ENCODE assay signal across 15 cellular contexts in genomic region chr18:21604711-21605110, GRCh38. TPM values are rescaled to one million over a fixed set of nuclear protein-coding genes. Genes with fewer than 3 reads are reported as not detected.
DNase-seq lines count a peak whose midpoint lies in the region; ATAC-seq, FAIRE-seq and TF ChIP-seq lines count a peak whose summit lies in the region.
"Had no signal": no experiment of that assay in that cellular context is flagged by ENCODE, and none has a peak within 500 bp of the region (broad histone marks: within the 10 kb centered on the region; RNA-seq: fewer than 3 reads in every experiment).

No MANE protein-coding gene starts in this region.

- SMC1A ChIA-PET in GM12878 (lab: Charles Lee; ENCODE audit: uncharacterized antibody, unreplicated experiment): interaction anchor here (1.4 kb wide), 1 partner anchor 244 kb away, joined by 4 read pairs; no protein-coding TSS in a partner anchor

- no peak for TF ChIP-seq EP300 in GM12878 (IDR thresholded peaks at IDR 0.05; ENCODE audit: borderline replicate concordance in 1 of 2, control insufficient read depth in 1 of 2, low read depth in 2 of 2, low read length in 2 of 2)

- no peaks in the 10 kb centered on the region for H4K20me1 ChIP-seq in GM12878 (ENCODE audit: control insufficient read depth, insufficient read depth)
- no peaks in the 10 kb centered on the region for H4K20me1 ChIP-seq in neural progenitor cell (ENCODE audit: low read depth)

- H3K4me3 ChIP-seq in GM12878 (no peak overlapping the region; the same call in 1 of the 2 replicates), neural progenitor cell (no peak overlapping the region)
- H3K4me3 ChIP-seq: gastroesophageal sphincter had no signal

- H2AFZ ChIP-seq in GM12878 (ENCODE audit: control insufficient read depth, low read depth, low read length) (peak overlapping the region; percentile 63), neural progenitor cell (replicated peaks) (no peak overlapping the region)
- H2AFZ ChIP-seq: parathyroid adenoma had no signal

- peaks cover 4% of the 10 kb centered on the region for H3K79me2 ChIP-seq in GM12878 (ENCODE audit: control insufficient read depth, insufficient read depth, low read length)
- H3K79me2 ChIP-seq in neural progenitor cell (ENCODE audit: low read depth): peaks cover 3% of the 10 kb centered on the region
- H3K79me2 ChIP-seq: parathyroid adenoma had no signal

- RAD21 ChIA-PET in GM12878 (lab: Charles Lee; ENCODE audit: unreplicated experiment): interaction anchor here (1.0 kb wide), 1 partner anchor 138 kb away, joined by 4 read pairs; no protein-coding TSS in a partner anchor

- no peak overlapping the region; the same call in 1 of the 2 replicates for H3K9ac ChIP-seq in GM12878 (ENCODE audit: control insufficient read depth, insufficient read depth, low read length)
- H3K9ac ChIP-seq in neural progenitor cell: no peak overlapping the region
- H3K9ac ChIP-seq: parathyroid adenoma had no signal

- peak overlapping the region; percentile 38 for H3K4me3 Mint-ChIP-seq in CD4-positive, alpha-beta T cell
- H3K4me3 Mint-ChIP-seq in neural crest cell (peak overlapping the region; percentile 19), neural progenitor cell (no peak overlapping the region)
- H3K4me3 Mint-ChIP-seq: activated naive CD4-positive, alpha-beta T cell treated with anti-CD3 and anti-CD28 coated beads, Interleukin-2, amount 10 ng/mL, durations not matched to agents 7 days and 5 days; endodermal cell; mesothelial cell of epicardium had no signal

- peaks cover 12% of the 10 kb centered on the region for H3K36me3 Mint-ChIP-seq in CD4-positive, alpha-beta T cell (ENCODE audit: low read depth)
- H3K36me3 Mint-ChIP-seq in neural crest cell (ENCODE audit: low read depth) (no peaks in the 10 kb centered on the region), neural progenitor cell (no peaks in the 10 kb centered on the region)
- H3K36me3 Mint-ChIP-seq: brain, mesothelial cell of epicardium had no signal

- H3K27ac Mint-ChIP-seq in CD4-positive, alpha-beta T cell: peak overlapping the region; percentile 73
- H3K27ac Mint-ChIP-seq in neural crest cell (ENCODE audit: unreplicated experiment) (no peak overlapping the region), neural progenitor cell (no peak overlapping the region)
- H3K27ac Mint-ChIP-seq: activated naive CD4-positive, alpha-beta T cell treated with anti-CD3 and anti-CD28 coated beads, Interleukin-2, amount 10 ng/mL, durations not matched to agents 7 days and 5 days; endodermal cell; mesothelial cell of epicardium had no signal

- no peak overlapping the region for H3K27ac ChIP-seq in CD4-positive, alpha-beta T cell (ENCODE audit: low read depth, low read length)
- peak overlapping the region; percentile 37 for H3K27ac ChIP-seq in GM12878 (ENCODE audit: control insufficient read depth, insufficient read depth)
- H3K27ac ChIP-seq in neural progenitor cell: no peak overlapping the region
- H3K27ac ChIP-seq: gastroesophageal sphincter, parathyroid adenoma had no signal

- POLR2A ChIA-PET in CD4-positive, alpha-beta T cell (lab: Charles Lee): no interaction called here
- POLR2A ChIA-PET in GM12878 (lab: Charles Lee): interaction anchor here (0.9 kb wide), 1 partner anchor 139 kb away, joined by 6 read pairs; no protein-coding TSS in a partner anchor

- ATAC-seq in CD4-positive, alpha-beta T cell (ENCODE audit: poor library complexity): no peak
- ATAC-seq in GM12878: 0 out of 3 replicates have a peak, but pooled peaks have one; percentile 1
- ATAC-seq: gastroesophageal sphincter had no signal

- peaks cover 24% of the 10 kb centered on the region for H3F3A ChIP-seq in neural progenitor cell (ENCODE audit: low read depth)

- H3K9me3 Mint-ChIP-seq in CD4-positive, alpha-beta T cell: no peaks in the 10 kb centered on the region
- H3K9me3 Mint-ChIP-seq in neural crest cell (no peaks in the 10 kb centered on the region), neural progenitor cell (no peaks in the 10 kb centered on the region)
- H3K9me3 Mint-ChIP-seq: activated naive CD4-positive, alpha-beta T cell treated with anti-CD3 and anti-CD28 coated beads, Interleukin-2, amount 10 ng/mL, durations not matched to agents 7 days and 5 days; endodermal cell; mesothelial cell of epicardium had no signal

- WGBS in GM12878 (ENCODE audit: insufficient coverage, insufficient replicate concordance, low lambda C conversion rate, missing lambda C conversion rate): 11% methylated on average over 3 of the region's 3 CpGs

- H3K4me1 ChIP-seq in GM12878 (ENCODE audit: control insufficient read depth, insufficient read depth, low read length): peaks cover 22% of the 10 kb centered on the region
- no peaks in the 10 kb centered on the region for H3K4me1 ChIP-seq in neural progenitor cell
- H3K4me1 ChIP-seq: BE2C, parathyroid adenoma had no signal

- no peak for TF ChIP-seq POLR2A in GM12878 (IDR thresholded peaks at IDR 0.05; ENCODE audit: low read depth, low read length)

- H3K36me3 ChIP-seq in GM12878 (ENCODE audit: control insufficient read depth in 2 of 2, insufficient read depth in 2 of 2, low read length in 1 of 2) (no peaks in the 10 kb centered on the region), neural progenitor cell (no peaks in the 10 kb centered on the region)
- H3K36me3 ChIP-seq: BE2C, gastroesophageal sphincter had no signal

- BruUV-seq in GM12878 (replicated peaks; lab: Mats Ljungman, UMichigan): no TSS peak

- peak; percentile 76 for FAIRE-seq in GM18507 (lab: Jason Lieb, UNC)
- no peak for FAIRE-seq in GM12878 (lab: Jason Lieb, UNC)

- no peak for DNase-seq in CD4-positive, alpha-beta T cell
- DNase-seq in GM18507 (ENCODE audit: extremely low spot score, insufficient read length, low read depth): no peak
- DNase-seq in GM12878 (ENCODE audit: low read depth, low spot score): no peak
- DNase-seq in neural crest cell (ENCODE audit: low read depth, low spot score): no peak
- DNase-seq in activated CD4-positive, alpha-beta T cell treated with anti-CD3 and anti-CD28 coated beads, Interleukin-2, amount 50 U/mL, for 1 hour: no peak
- DNase-seq in NCI-H1436 (lab: John Stamatoyannopoulos, UW): no peak
- no peak for DNase-seq in NCI-H187 treated with DMSO at 0.1 percent for 48 hours (lab: John Stamatoyannopoulos, UW)
- no peak for DNase-seq in neural progenitor cell (ENCODE audit: low spot score)
- DNase-seq: activated naive CD4-positive, alpha-beta T cell treated with anti-CD3 and anti-CD28 coated beads, Interleukin-2, amount 10 ng/mL, durations not matched to agents 7 days and 5 days; BE2C; endodermal cell had no signal

- H3K4me1 Mint-ChIP-seq in CD4-positive, alpha-beta T cell (ENCODE audit: low read depth): peaks cover 21% of the 10 kb centered on the region
- H3K4me1 Mint-ChIP-seq in neural crest cell (peaks cover 2% of the 10 kb centered on the region), neural progenitor cell (peaks cover 2% of the 10 kb centered on the region)
- H3K4me1 Mint-ChIP-seq: endodermal cell, mesothelial cell of epicardium had no signal

- no peaks in the 10 kb centered on the region for H3K27me3 ChIP-seq in CD4-positive, alpha-beta T cell (ENCODE audit: control insufficient read depth, insufficient read depth, low read length)
- H3K27me3 ChIP-seq in GM12878 (replicated peaks in 1 of 2; ENCODE audit: control insufficient read depth in 2 of 2, insufficient read depth in 2 of 2, low read length in 1 of 2) (no peaks in the 10 kb centered on the region), neural progenitor cell (no peaks in the 10 kb centered on the region)
- H3K27me3 ChIP-seq: BE2C, gastroesophageal sphincter had no signal

- CTCF ChIA-PET in CD4-positive, alpha-beta T cell (lab: Charles Lee): no interaction called here
- CTCF ChIA-PET in GM12878 (lab: Yijun Ruan, JAX): interaction anchor here (0.9 to 9.4 kb wide), 2 partner anchors 8 to 99 kb away, joined by 3 to 173 read pairs; partner anchors contain the start of gene SNRPD1

- H3K27me3 Mint-ChIP-seq in CD4-positive, alpha-beta T cell: no peaks in the 10 kb centered on the region
- H3K27me3 Mint-ChIP-seq in neural crest cell (ENCODE audit: low read depth) (no peaks in the 10 kb centered on the region), neural progenitor cell (ENCODE audit: insufficient read depth, low read depth) (peaks cover 5% of the 10 kb centered on the region)

- H3K4me2 ChIP-seq in GM12878 (ENCODE audit: control insufficient read depth, insufficient read depth): peak overlapping the region; percentile 44; the same call in 1 of the 2 replicates
- no peak overlapping the region for H3K4me2 ChIP-seq in neural progenitor cell

- H3K9me3 ChIP-seq in CD4-positive, alpha-beta T cell (ENCODE audit: control insufficient read depth, low read length): no peaks in the 10 kb centered on the region
- H3K9me3 ChIP-seq in GM12878 (replicated peaks; ENCODE audit: control insufficient read depth, insufficient read depth, low read length) (no peaks in the 10 kb centered on the region), neural progenitor cell (ENCODE audit: low read depth) (no peaks in the 10 kb centered on the region)
- H3K9me3 ChIP-seq: BE2C, gastroesophageal sphincter had no signal

- TF ChIP-seq CTCF in CD4-positive, alpha-beta T cell (IDR thresholded peaks at IDR 0.05): no peak
- TF ChIP-seq CTCF in GM12878 (IDR thresholded peaks at IDR 0.05 in 2 of 3, conservative IDR thresholded peaks at IDR 0.05 in 1 of 3; ENCODE audit: control insufficient read depth in 2 of 3, extremely low read depth in 1 of 3, insufficient read depth in 1 of 3, low read depth in 3 of 3, low read length in 3 of 3) (no peak), neural crest cell (conservative IDR thresholded peaks at IDR 0.05) (no peak), neural progenitor cell (IDR thresholded peaks at IDR 0.05) (no peak)

- in situ Hi-C loops in GM12878 (cut with MboI): loop anchor here (25.0 kb wide), 2 partner anchors 542 to 1858 kb away; partner anchors contain the start of gene RIOK3

- no peak for TF ChIP-seq RAD21 in GM12878 (IDR thresholded peaks at IDR 0.05; ENCODE audit: insufficient read depth, low read depth, low read length)

- intact Hi-C loops in CD4-positive, alpha-beta T cell (cut with DNase I, micrococcal nuclease): loop anchor here (5.0 kb wide), 2 partner anchors 138 to 1898 kb away; partner anchors contain the start of genes MIB1 (in 1 of the 2) and RMC1 (in 1 of the 2)
- intact Hi-C loops in GM12878 (cut with micrococcal nuclease; ENCODE audit: unreplicated experiment): loop anchor here (5.0 kb wide), 1 partner anchor 83 kb away; no protein-coding TSS in a partner anchor

RNA-seq across cellular contexts. Expression of gene ESCO1, which starts 4.2 kb away (rescaled TPM):
- 10 to 100 TPM; 31.7 to 32.8 TPM for total RNA-seq in CD4-positive, alpha-beta T cell
- total RNA-seq in GM12878 (2013; cell fraction: nucleolus; rRNA removed): 46.5 and 47.4 TPM in 2 replicates
- 14.7 and 17.1 TPM in 2 replicates for total RNA-seq in GM12878 (2014; rRNA removed)
- 22.2 and 22.4 TPM in 2 replicates for total RNA-seq in GM12878 (2014; rRNA removed; fragmentation: Illumina TruSeq; extraction: Trizol)
- total RNA-seq in GM12878 (2021): 11.6 and 13.3 TPM in 2 replicates
- polyA plus RNA-seq in GM12878 (2011; ENCODE audit: low read depth): 6.1 TPM
- 15.7 and 29.3 TPM in 2 replicates for polyA plus RNA-seq in GM12878 (2011; rRNA removed)
- 4.2 and 4.9 TPM in 2 replicates for polyA plus RNA-seq in GM12878 (2011; cell fraction: cytosol; rRNA removed)
- polyA plus RNA-seq in GM12878 (2011; cell fraction: nucleus; rRNA removed): 13.1 and 15.4 TPM in 2 replicates
- polyA plus RNA-seq in GM12878 (2012): 11.6 and 15.1 TPM in 2 replicates
- 16.2 and 20.6 TPM in 2 replicates for polyA plus RNA-seq in GM12878 (2014; fragmentation: Illumina TruSeq; extraction: Trizol)
- polyA plus RNA-seq in GM12878 (2014; fragmentation: Nextera tagmentation; extraction: Ambion mirVana): 10 to 100 TPM in 1 of 2 experiments, 1 to 10 TPM in 1; 9.6 to 11.2 TPM
- polyA plus RNA-seq in GM12878 (2014; rRNA removed): 10.1 and 11.5 TPM in 2 replicates
- 10 to 100 TPM in 1 of 2 experiments, 1 to 10 TPM in 1; 8.6 to 10.0 TPM for polyA plus RNA-seq in GM12878 (2016; fragmentation: Nextera tagmentation; extraction: Ambion mirVana)
- 8.3 and 10.5 TPM in 2 replicates for polyA minus RNA-seq in GM12878 (2011; rRNA and poly(A)+ RNA removed)
- polyA minus RNA-seq in GM12878 (2011; cell fraction: cytosol; rRNA and poly(A)+ RNA removed): 5.5 and 6.2 TPM in 2 replicates
- 8.6 and 11.2 TPM in 2 replicates for polyA minus RNA-seq in GM12878 (2011; cell fraction: nucleus; rRNA and poly(A)+ RNA removed)
- 15.7 and 16.4 TPM in 2 replicates for total RNA-seq in neural crest cell
- 27.4 and 48.8 TPM in 2 replicates for total RNA-seq in neural progenitor cell (ENCODE audit: low replicate concordance)

RNA-seq across cellular contexts. Expression of gene SNRPD1, which starts 7.4 kb away (rescaled TPM):
- 10 to 100 TPM; 35.7 to 38.9 TPM for total RNA-seq in CD4-positive, alpha-beta T cell
- total RNA-seq in GM12878 (2013; cell fraction: nucleolus; rRNA removed): 12.8 and 13.2 TPM in 2 replicates
- total RNA-seq in GM12878 (2014; rRNA removed): 52.6 and 75.0 TPM in 2 replicates
- 244 and 254 TPM in 2 replicates for total RNA-seq in GM12878 (2014; rRNA removed; fragmentation: Illumina TruSeq; extraction: Trizol)
- 143 and 146 TPM in 2 replicates for total RNA-seq in GM12878 (2021)
- 67.6 TPM for polyA plus RNA-seq in GM12878 (2011; ENCODE audit: low read depth)
- polyA plus RNA-seq in GM12878 (2011; rRNA removed): 193 and 309 TPM in 2 replicates
- 28.5 and 46.8 TPM in 2 replicates for polyA plus RNA-seq in GM12878 (2011; cell fraction: cytosol; rRNA removed)
- polyA plus RNA-seq in GM12878 (2011; cell fraction: nucleus; rRNA removed): 8.9 and 19.6 TPM in 2 replicates
- 69.7 and 81.5 TPM in 2 replicates for polyA plus RNA-seq in GM12878 (2012)
- 201 and 258 TPM in 2 replicates for polyA plus RNA-seq in GM12878 (2014; fragmentation: Illumina TruSeq; extraction: Trizol)
- polyA plus RNA-seq in GM12878 (2014; fragmentation: Nextera tagmentation; extraction: Ambion mirVana): 100 to 1,000 TPM; 842 to 866 TPM
- 110 and 120 TPM in 2 replicates for polyA plus RNA-seq in GM12878 (2014; rRNA removed)
- polyA plus RNA-seq in GM12878 (2016; fragmentation: Nextera tagmentation; extraction: Ambion mirVana): 100 to 1,000 TPM; 569 to 614 TPM
- 10.8 and 15.3 TPM in 2 replicates for polyA minus RNA-seq in GM12878 (2011; rRNA and poly(A)+ RNA removed)
- polyA minus RNA-seq in GM12878 (2011; cell fraction: cytosol; rRNA and poly(A)+ RNA removed): 21.1 and 26.8 TPM in 2 replicates
- polyA minus RNA-seq in GM12878 (2011; cell fraction: nucleus; rRNA and poly(A)+ RNA removed): 5.7 and 12.4 TPM in 2 replicates
- 156 and 167 TPM in 2 replicates for total RNA-seq in neural crest cell
- total RNA-seq in neural progenitor cell (ENCODE audit: low replicate concordance): 123 and 128 TPM in 2 replicates
